In the genomic region with DNA sequence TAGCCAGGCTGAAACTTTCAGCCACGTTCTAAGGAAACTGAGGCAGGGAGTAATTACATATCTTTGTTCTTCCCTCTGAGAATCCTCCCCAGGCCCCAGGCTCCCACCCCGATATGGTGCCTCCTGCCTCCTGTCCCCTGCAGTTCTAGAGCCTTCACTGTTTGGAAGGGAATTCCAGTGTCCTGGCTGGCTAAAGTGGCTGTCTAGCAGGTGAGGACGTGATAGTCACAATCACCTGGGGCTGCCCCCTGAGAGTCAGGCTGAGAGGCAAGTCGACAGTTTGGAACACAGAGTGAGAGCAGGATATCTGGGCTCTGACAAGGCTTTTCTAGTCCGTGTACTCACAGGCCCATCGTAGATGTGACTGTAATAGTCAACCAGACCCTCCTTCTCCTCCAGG, we compare ENCODE assay signal across 30 cellular contexts. TPM values are rescaled to one million over a fixed set of nuclear protein-coding genes. Genes with fewer than 3 reads are reported as not detected.
"Had no signal": no experiment of that assay in that cellular context is flagged by ENCODE, and none has a peak within 500 bp of the region (broad histone marks: within the 10 kb centered on the region; RNA-seq: fewer than 3 reads in every experiment).

No MANE protein-coding gene starts in this region.

- H3K27ac Mint-ChIP-seq: nephron had no signal

- DNase-seq: cortex of kidney; dorsolateral prefrontal cortex; effector CD4-positive, alpha-beta T cell; foreskin keratinocyte; glutamatergic neuron; heart right ventricle; hippocampal formation; kidney glomerular epithelial cell; left colon; left ventricle myocardium inferior; mammary epithelial cell; mesendoderm; midbrain; naive thymus-derived CD4-positive, alpha-beta T cell; nucleus accumbens; right cardiac atrium; sigmoid colon; stimulated activated CD4-positive, alpha-beta T cell treated with anti-CD3 and anti-CD28 coated beads, Interleukin-2, amount 100 ng/mL, for 24 hours; stimulated activated CD4-positive, alpha-beta T cell treated with anti-CD3 and anti-CD28 coated beads, Interleukin-4, amount 100 ng/mL, for 24 hours; stimulated activated naive CD4-positive, alpha-beta T cell; stimulated activated naive CD8-positive, alpha-beta T cell treated with anti-CD3 and anti-CD28 coated beads, Interleukin-15, amount 100 ng/mL, for 72 hours; transverse colon; upper lobe of right lung; uterus had no signal

- FAIRE-seq: islet of Langerhans had no signal

- H3K27me3 Mint-ChIP-seq: naive thymus-derived CD4-positive, alpha-beta T cell; stimulated activated naive CD8-positive, alpha-beta T cell treated with anti-CD3 and anti-CD28 coated beads, Interleukin-15, amount 100 ng/mL, for 72 hours had no signal

- H3K4me3 Mint-ChIP-seq: naive thymus-derived CD4-positive, alpha-beta T cell; nephron; stimulated activated naive CD8-positive, alpha-beta T cell treated with anti-CD3 and anti-CD28 coated beads, Interleukin-15, amount 100 ng/mL, for 72 hours had no signal

- H3K9me3 Mint-ChIP-seq: naive thymus-derived CD4-positive, alpha-beta T cell; nephron; stimulated activated naive CD8-positive, alpha-beta T cell treated with anti-CD3 and anti-CD28 coated beads, Interleukin-15, amount 100 ng/mL, for 72 hours had no signal

- ATAC-seq: esophagus mucosa; foreskin keratinocyte; gastroesophageal sphincter; heart right ventricle; left colon; naive thymus-derived CD4-positive, alpha-beta T cell; right cardiac atrium; stimulated activated naive CD8-positive, alpha-beta T cell treated with anti-CD3 and anti-CD28 coated beads, Interleukin-15, amount 100 ng/mL, for 72 hours; upper lobe of right lung had no signal

RNA-seq across cellular contexts. Expression of a gene that starts 13.1 kb away (rescaled TPM):
- total RNA-seq: left colon; mammary epithelial cell; mucosa of gallbladder; naive thymus-derived CD4-positive, alpha-beta T cell; osteocyte had no signal
